8 cellular contexts compared by ENCODE assay signal in genomic region chr5:140113180-140113698, GRCh38. TPM values are rescaled to one million over a fixed set of nuclear protein-coding genes. Genes with fewer than 3 reads are reported as not detected.
DNase-seq lines count a peak whose midpoint lies in the region; ATAC-seq and TF ChIP-seq lines count a peak whose summit lies in the region.

No MANE protein-coding gene starts in this region.

- 5 to 7% methylated on average over 3 to 28 of the region's 28 CpGs for WGBS in endodermal cell (ENCODE audit: insufficient coverage in 1 of 2, insufficient read length in 1 of 2), 2 experiments

- peak overlapping the region; percentile 78 for H3K4me3 Mint-ChIP-seq in GM23338
- H3K4me3 Mint-ChIP-seq in activated B cell treated with CpG ODN at 0.5 μM for 24 hours, result peak overlapping the region; percentile 94
- H3K4me3 Mint-ChIP-seq in endodermal cell, result peak overlapping the region; percentile 67

- intact Hi-C loops in activated B cell treated with CpG ODN at 0.5 μM for 24 hours (cut with micrococcal nuclease) (loop anchor here (5.0 to 10.0 kb wide), 3 partner anchors 552 to 721 kb away; partner anchors contain the start of gene WDR55), uterus (cut with DNase I; ENCODE audit: low total_unique reads) (no loop called here)

- H3K4me1 Mint-ChIP-seq in GM23338, result peaks cover 40% of the 10 kb centered on the region
- peaks cover 74% of the 10 kb centered on the region for H3K4me1 Mint-ChIP-seq in activated B cell treated with CpG ODN at 0.5 μM for 24 hours
- H3K4me1 Mint-ChIP-seq in endodermal cell, result peaks cover 32% of the 10 kb centered on the region

- no peaks in the 10 kb centered on the region for H3K79me2 ChIP-seq in GM23338 (replicated peaks; ENCODE audit: insufficient read depth)

- peak overlapping the region; percentile 91 for H3K4me2 ChIP-seq in GM23338

- POLR2A ChIA-PET in AG04449 (lab: Yijun Ruan, JAX), result interaction anchor here (1.1 to 1.2 kb wide), 2 partner anchors 10 to 19 kb away, joined by 4 read pairs; no protein-coding TSS in a partner anchor
- POLR2A ChIA-PET in activated B cell treated with CpG ODN at 0.5 μM for 24 hours (lab: Charles Lee), result interaction anchor here (0.6 to 1.1 kb wide), 7 partner anchors 31 to 840 kb away, joined by 3 to 9 read pairs (median 3); no protein-coding TSS in a partner anchor

- no peaks in the 10 kb centered on the region for H3K9me3 ChIP-seq in endodermal cell (ENCODE audit: control insufficient read depth, low read length)
- no peaks in the 10 kb centered on the region for H3K9me3 ChIP-seq in muscle layer of duodenum (ENCODE audit: control insufficient read depth in 1 of 2, low read length in 2 of 2)
- no peaks in the 10 kb centered on the region for H3K9me3 ChIP-seq in uterus

- TF ChIP-seq POLR2A in uterus (IDR thresholded peaks at IDR 0.05), result no peak

- H3K36me3 Mint-ChIP-seq in GM23338 (ENCODE audit: low read depth), result no peaks in the 10 kb centered on the region
- peaks cover 3% of the 10 kb centered on the region for H3K36me3 Mint-ChIP-seq in activated B cell treated with CpG ODN at 0.5 μM for 24 hours (ENCODE audit: low read depth)
- no peaks in the 10 kb centered on the region for H3K36me3 Mint-ChIP-seq in endodermal cell (ENCODE audit: low read depth)

- H3K27me3 Mint-ChIP-seq in GM23338 (ENCODE audit: insufficient read depth, low read depth, poor library complexity), result peaks cover 75% of the 10 kb centered on the region
- peaks cover 6% of the 10 kb centered on the region for H3K27me3 Mint-ChIP-seq in activated B cell treated with CpG ODN at 0.5 μM for 24 hours
- peaks cover 66% of the 10 kb centered on the region for H3K27me3 Mint-ChIP-seq in endodermal cell (ENCODE audit: insufficient read depth)

- no peaks in the 10 kb centered on the region for H3K9me3 Mint-ChIP-seq in GM23338
- no peaks in the 10 kb centered on the region for H3K9me3 Mint-ChIP-seq in activated B cell treated with CpG ODN at 0.5 μM for 24 hours
- no peaks in the 10 kb centered on the region for H3K9me3 Mint-ChIP-seq in endodermal cell

- peaks cover 41% of the 10 kb centered on the region for H4K20me1 ChIP-seq in GM23338 (replicated peaks; ENCODE audit: insufficient read depth)

- H3K9me2 ChIP-seq in GM23338 (ENCODE audit: insufficient read depth), result no peaks in the 10 kb centered on the region

- ATAC-seq in GM23338 (peak; percentile 41), activated B cell treated with CpG ODN at 0.5 μM for 24 hours (ENCODE audit: low read depth) (no peak), HG02588 (IDR thresholded peaks at IDR 0.05; ENCODE audit: unreplicated experiment) (no peak)

- H3K27me3 ChIP-seq in GM23338 (ENCODE audit: insufficient read depth), result peaks cover 93% of the 10 kb centered on the region
- peaks cover 64% of the 10 kb centered on the region for H3K27me3 ChIP-seq in endodermal cell (ENCODE audit: control insufficient read depth, insufficient read depth, low read length, poor library complexity, severe bottlenecking)
- no peaks in the 10 kb centered on the region for H3K27me3 ChIP-seq in muscle layer of duodenum (ENCODE audit: low read depth, low read length)
- H3K27me3 ChIP-seq in uterus, result no peaks in the 10 kb centered on the region

- H3K4me3 ChIP-seq in AG04449 (ENCODE audit: low read depth, low read length), result peak overlapping the region; percentile 74
- H3K4me3 ChIP-seq in GM23338, result peak overlapping the region; percentile 80
- H3K4me3 ChIP-seq in endodermal cell (ENCODE audit: low read length), result peak overlapping the region; percentile 77
- H3K4me3 ChIP-seq in muscle layer of duodenum (ENCODE audit: low read depth in 1 of 2, low read length in 2 of 2), result peak overlapping the region; percentile 67 to 81
- peak overlapping the region; percentile 64 to 92 for H3K4me3 ChIP-seq in uterus

- CTCF ChIA-PET in AG04449 (lab: Yijun Ruan, JAX), result interaction anchor here (1.1 to 14.1 kb wide), 6 partner anchors 8 to 43 kb away, joined by 4 to 336 read pairs (median 8); no protein-coding TSS in a partner anchor
- CTCF ChIA-PET in activated B cell treated with CpG ODN at 0.5 μM for 24 hours (lab: Charles Lee), result interaction anchor here (1.0 to 6.2 kb wide), 3 partner anchors 10 to 40 kb away, joined by 3 to 59 read pairs (median 6); no protein-coding TSS in a partner anchor

- peak overlapping the region; percentile 53; the same call in 1 of the 2 replicates for H2AFZ ChIP-seq in GM23338

- TF ChIP-seq CTCF in AG04449 (IDR thresholded peaks at IDR 0.05; ENCODE audit: insufficient read depth, low read length, missing control alignments) (no peak), GM23338 (conservative IDR thresholded peaks at IDR 0.05; ENCODE audit: low read depth in 2 of 2) (no peak), activated B cell treated with CpG ODN at 0.5 μM for 24 hours (IDR thresholded peaks at IDR 0.05) (no peak), endodermal cell (conservative IDR thresholded peaks at IDR 0.05) (no peak), uterus (IDR thresholded peaks at IDR 0.05) (no peak)

- H3K4me1 ChIP-seq in GM23338 (ENCODE audit: insufficient read depth) (peaks cover 46% of the 10 kb centered on the region), endodermal cell (ENCODE audit: control insufficient read depth, insufficient read depth, low read length) (peaks cover 7% of the 10 kb centered on the region), muscle layer of duodenum (ENCODE audit: control insufficient read depth in 1 of 2, insufficient read depth in 2 of 2, low read length in 2 of 2) (peaks cover 20 to 73% of the 10 kb centered on the region in 2 donors), uterus (peaks cover 5 to 14% of the 10 kb centered on the region in 2 donors)

- no peak overlapping the region for H3K9ac ChIP-seq in endodermal cell (ENCODE audit: extremely low read depth, low read length, poor library complexity, severe bottlenecking)

- no peak for DNase-seq in AG04449 (ENCODE audit: low read depth, low spot score)
- DNase-seq in GM23338 (ENCODE audit: low spot score), result peak; percentile 77
- no peak for DNase-seq in activated B cell treated with CpG ODN at 0.5 μM for 24 hours
- DNase-seq in endodermal cell, result peak; percentile 82
- DNase-seq in uterus, result peak; percentile 23 to 27
- DNase-seq in putamen (ENCODE audit: low spot score), result no peak

- H3F3A ChIP-seq in GM23338 (replicated peaks; ENCODE audit: low read depth), result peaks cover 12% of the 10 kb centered on the region

- no peak overlapping the region for H3K27ac Mint-ChIP-seq in GM23338
- peak overlapping the region; percentile 92 for H3K27ac Mint-ChIP-seq in activated B cell treated with CpG ODN at 0.5 μM for 24 hours
- no peak overlapping the region for H3K27ac Mint-ChIP-seq in endodermal cell

- H3K27ac ChIP-seq in GM23338 (ENCODE audit: low read depth) (no peak overlapping the region), endodermal cell (ENCODE audit: low read depth, low read length) (no peak overlapping the region), muscle layer of duodenum (ENCODE audit: low read length) (peak overlapping the region; percentile 56), uterus (peak overlapping the region; percentile 91 to 94)

- H3K36me3 ChIP-seq in GM23338 (ENCODE audit: insufficient read depth), result no peaks in the 10 kb centered on the region
- no peaks in the 10 kb centered on the region for H3K36me3 ChIP-seq in endodermal cell (ENCODE audit: control insufficient read depth, insufficient read depth, low read length)
- peaks cover 0 to 4% of the 10 kb centered on the region in 2 donors for H3K36me3 ChIP-seq in muscle layer of duodenum (ENCODE audit: control insufficient read depth in 1 of 2, insufficient read depth in 2 of 2, low read length in 2 of 2)
- no peaks in the 10 kb centered on the region for H3K36me3 ChIP-seq in uterus

TF ChIP-seq in GM23338, 12 proteins besides CTCF, POLR2A, EP300 and RAD21:
- TF ChIP-seq EZH2phosphoT487 (IDR thresholded peaks at IDR 0.05; ENCODE audit: unreplicated experiment), result no peak
- 0 out of 2 replicates have a peak, but pooled peaks have one; percentile 14 for TF ChIP-seq POLR2AphosphoS5 (IDR thresholded peaks at IDR 0.05; ENCODE audit: low read depth)
- TF ChIP-seq EZH2 (IDR thresholded peaks at IDR 0.05; ENCODE audit: low read depth, unreplicated experiment), result peak; percentile 25
TF ChIP-seq in GM23338: peak in this region for 2.

RNA-seq across cellular contexts. Expression of gene PURA, which starts 0.7 kb away (rescaled TPM):
- 2.3 and 2.6 TPM in 2 replicates for total RNA-seq in GM23338 (2014; rRNA removed; shearing (Covaris generic))
- 1.3 and 1.5 TPM in 2 replicates for polyA plus RNA-seq in GM23338 (2016; fragmentation: Nextera tagmentation; extraction: Ambion mirVana)
- total RNA-seq in activated B cell treated with CpG ODN at 0.5 μM for 24 hours (13.2 and 14.9 TPM in 2 replicates), endodermal cell (1 to 10 TPM; 6.8 to 7.7 TPM), uterus (10 to 100 TPM; 16.1 to 48.9 (median 22.2) TPM)
- polyA plus RNA-seq in endodermal cell (2013, experiment 1 of 2), result 3.1 TPM
- 2.4 TPM for polyA plus RNA-seq in endodermal cell (2013, experiment 2 of 2)

RNA-seq across cellular contexts. Expression of gene IGIP, which starts 12.5 kb away (rescaled TPM):
- total RNA-seq in GM23338 (2014; rRNA removed; shearing (Covaris generic)), result 0.38 and 1.0 TPM in 2 replicates
- 0.19 and 0.21 TPM in 2 replicates for polyA plus RNA-seq in GM23338 (2016; fragmentation: Nextera tagmentation; extraction: Ambion mirVana)
- total RNA-seq in activated B cell treated with CpG ODN at 0.5 μM for 24 hours (3.7 and 4.8 TPM in 2 replicates), endodermal cell (1 to 10 TPM; 2.0 to 2.5 TPM), uterus (10 to 100 TPM; 17.8 to 33.5 (median 31.2) TPM)
- polyA plus RNA-seq in endodermal cell (2013, experiment 1 of 2), result 0.57 TPM
- 0.58 TPM for polyA plus RNA-seq in endodermal cell (2013, experiment 2 of 2)

Comparison
In these comparisons a context has a peak if more than half of its experiments do, and no peak if none do; other contexts are left out.
1. DNase-seq: peak in GM23338 (single experiment), endodermal cell (single experiment) and uterus (2 of 2); none in AG04449 (single experiment), activated B cell treated with CpG ODN at 0.5 μM for 24 hours (single experiment) and putamen (single experiment).
2. H3K27ac ChIP-seq: peak in muscle layer of duodenum (single experiment) and uterus (2 of 2); none in GM23338 (single experiment) and endodermal cell (single experiment).
3. Peak in every context shown above with its lines, with median percentiles within 50 percentile points of each other: H3K4me3 ChIP-seq and H3K4me3 Mint-ChIP-seq.